17 cellular contexts compared by ENCODE assay signal in the genomic region with DNA sequence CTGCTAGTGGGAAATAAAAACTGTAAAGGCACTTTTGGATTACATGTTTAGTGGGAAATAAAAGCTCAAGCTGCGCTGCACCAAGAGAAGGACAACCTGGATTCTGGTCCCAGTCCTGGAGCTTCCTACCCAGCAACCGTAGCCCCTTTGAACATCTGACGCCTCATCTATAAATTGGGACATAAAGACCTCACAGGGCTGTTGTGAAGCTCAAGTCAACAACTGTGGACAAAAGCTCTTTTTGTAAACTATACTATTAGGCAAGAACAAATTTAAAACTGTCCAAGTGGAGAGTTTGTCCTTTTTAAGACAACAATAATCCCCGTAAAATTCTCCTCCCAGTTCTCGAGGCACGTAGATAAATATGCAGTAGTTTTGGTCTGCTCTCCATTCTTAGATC. TPM values are rescaled to one million over a fixed set of nuclear protein-coding genes. Genes with fewer than 3 reads are reported as not detected.
DNase-seq lines count a peak whose midpoint lies in the region; ATAC-seq, FAIRE-seq and TF ChIP-seq lines count a peak whose summit lies in the region.
"Had no signal": no experiment of that assay in that cellular context is flagged by ENCODE, and none has a peak within 500 bp of the region (broad histone marks: within the 10 kb centered on the region; RNA-seq: fewer than 3 reads in every experiment).

No MANE protein-coding gene starts in this region.

- peak overlapping the region; percentile 16 for H3K27ac Mint-ChIP-seq in Caco-2 (ENCODE audit: unreplicated experiment)
- H3K27ac Mint-ChIP-seq: CD14-positive monocyte; CD4-positive, alpha-beta memory T cell; IgD-negative memory B cell had no signal

- peaks cover 13% of the 10 kb centered on the region for H3K4me1 Mint-ChIP-seq in Caco-2 (ENCODE audit: low read depth, unreplicated experiment)

- no peak overlapping the region for H3K4me3 Mint-ChIP-seq in Caco-2 (ENCODE audit: unreplicated experiment)
- H3K4me3 Mint-ChIP-seq: CD14-positive monocyte; CD4-positive, alpha-beta memory T cell; IgD-negative memory B cell had no signal

- CTCF ChIA-PET in Caco-2 (lab: Charles Lee) (interaction anchor here (0.9 kb wide), 1 partner anchor 51 kb away, joined by 3 read pairs; no protein-coding TSS in a partner anchor), K562 (lab: Yijun Ruan, JAX; ENCODE audit: low intra/inter-chr PET ratio) (no interaction called here)

- H4K20me1 ChIP-seq in K562 (replicated peaks; ENCODE audit: control insufficient read depth, insufficient read depth, low read length) (no peaks in the 10 kb centered on the region), smooth muscle cell (ENCODE audit: low read depth) (no peaks in the 10 kb centered on the region)

- no peaks in the 10 kb centered on the region for H3F3A ChIP-seq in smooth muscle cell (ENCODE audit: low read depth)

- H3K9me3 ChIP-seq in Caco-2 (no peaks in the 10 kb centered on the region), K562 (replicated peaks; ENCODE audit: control insufficient read depth, insufficient read depth, low read depth, low read length) (no peaks in the 10 kb centered on the region), smooth muscle cell (replicated peaks; ENCODE audit: low read depth) (no peaks in the 10 kb centered on the region), gastrocnemius medialis (no peaks in the 10 kb centered on the region)
- H3K9me3 ChIP-seq: A549 had no signal

- TF ChIP-seq POLR2A in K562 (conservative IDR thresholded peaks at IDR 0.05) (no peak), gastrocnemius medialis (IDR thresholded peaks at IDR 0.05) (no peak)

- H3K27ac ChIP-seq in K562 (ENCODE audit: extremely low read depth, low read depth, low read length) = no peak overlapping the region
- no peak overlapping the region for H3K27ac ChIP-seq in smooth muscle cell (ENCODE audit: low read depth)
- no peak overlapping the region for H3K27ac ChIP-seq in gastrocnemius medialis
- H3K27ac ChIP-seq: A549 had no signal

- H3K4me2 ChIP-seq in K562 (ENCODE audit: insufficient read depth, low read length) (no peak overlapping the region), smooth muscle cell (no peak overlapping the region)
- H3K4me2 ChIP-seq: A549 had no signal

- POLR2A ChIA-PET in Caco-2 (lab: Charles Lee) = interaction anchor here (3.3 kb wide), 1 partner anchor 17 kb away, joined by 32 read pairs; the partner anchor contains the start of gene PCF11
- POLR2A ChIA-PET in K562 (lab: Yijun Ruan, JAX) = interaction anchor here (0.8 to 1.6 kb wide), 3 partner anchors 12 to 51 kb away, joined by 3 to 8 read pairs (median 4); partner anchors contain the start of gene PCF11

- TF ChIP-seq CTCF in Caco-2 (IDR thresholded peaks at IDR 0.05; ENCODE audit: insufficient read depth in 1 of 2, low read depth in 1 of 2, low read length in 1 of 2, severe bottlenecking in 1 of 2, unreplicated experiment in 1 of 2) (no peak), K562 (IDR thresholded peaks at IDR 0.05 in 2 of 3, conservative IDR thresholded peaks at IDR 0.05 in 1 of 3; ENCODE audit: insufficient read depth in 2 of 3, low read depth in 1 of 3, low read length in 3 of 3) (no peak), smooth muscle cell (IDR thresholded peaks at IDR 0.05; ENCODE audit: borderline replicate concordance, insufficient read depth, poor library complexity, severe bottlenecking) (no peak), gastrocnemius medialis (IDR thresholded peaks at IDR 0.05 in 4 of 5, conservative IDR thresholded peaks at IDR 0.05 in 1 of 5) (no peak)

- no peak overlapping the region for H3K9ac ChIP-seq in K562 (ENCODE audit: insufficient read depth in 1 of 2, low read depth in 2 of 2, low read length in 2 of 2)
- H3K9ac ChIP-seq in smooth muscle cell (ENCODE audit: low read depth) = no peak overlapping the region

- no peaks in the 10 kb centered on the region for H3K36me3 ChIP-seq in Caco-2 (ENCODE audit: control insufficient read depth, insufficient read depth, low read length)
- H3K36me3 ChIP-seq in K562 (ENCODE audit: control insufficient read depth, insufficient read depth, low read length) = no peaks in the 10 kb centered on the region
- H3K36me3 ChIP-seq in smooth muscle cell (ENCODE audit: low read depth) = no peaks in the 10 kb centered on the region
- no peaks in the 10 kb centered on the region for H3K36me3 ChIP-seq in gastrocnemius medialis

- H3K27me3 Mint-ChIP-seq in Caco-2 (ENCODE audit: insufficient read depth, unreplicated experiment) = no peaks in the 10 kb centered on the region
- H3K27me3 Mint-ChIP-seq: IgD-negative memory B cell had no signal

- DNase-seq in Caco-2 (no peak), K562 (ENCODE audit: extremely low read depth in 1 of 4, low spot score in 3 of 4) (no peak), smooth muscle cell (lab: John Stamatoyannopoulos, UW; ENCODE audit: unreplicated experiment) (no peak), gastrocnemius medialis (no peak), NOMO-1 (lab: John Stamatoyannopoulos, UW; ENCODE audit: unreplicated experiment in 2 of 2) (no peak), HCEC 1CT (no peak)
- DNase-seq: AML-193; Calu3; CD4-positive, alpha-beta memory T cell; DMS79 treated with DMSO at 0.1 percent for 48 hours; GF-D8; GOT3; H7 had no signal

- no peak overlapping the region for H3K4me3 ChIP-seq in Caco-2 (ENCODE audit: low read depth, low read length)
- no peak overlapping the region for H3K4me3 ChIP-seq in K562
- H3K4me3 ChIP-seq in smooth muscle cell = no peak overlapping the region
- H3K4me3 ChIP-seq in gastrocnemius medialis = no peak overlapping the region
- H3K4me3 ChIP-seq: A549 had no signal

- H3K79me2 ChIP-seq in K562 (ENCODE audit: control insufficient read depth, insufficient read depth, low read length) (no peaks in the 10 kb centered on the region), smooth muscle cell (ENCODE audit: low read depth) (no peaks in the 10 kb centered on the region)

- BruUV-seq in Caco-2 (replicated peaks; lab: Mats Ljungman, UMichigan) (no TSS peak), K562 (replicated peaks; lab: Mats Ljungman, UMichigan) (no TSS peak)

- no peaks in the 10 kb centered on the region for H3K9me1 ChIP-seq in K562 (ENCODE audit: control insufficient read depth, insufficient read depth, low read length)

- H2AFZ ChIP-seq in K562 (ENCODE audit: low read depth, low read length) (peak overlapping the region; percentile 62), smooth muscle cell (ENCODE audit: low read depth) (peak overlapping the region; percentile 52)

- no peak for FAIRE-seq in K562 (lab: Jason Lieb, UNC)
- FAIRE-seq: A549, HTR-8/SVneo had no signal

- TF ChIP-seq RAD21 in K562 (CRISPR knock-in tag; conservative IDR thresholded peaks at IDR 0.05 in 1 of 2, IDR thresholded peaks at IDR 0.05 in 1 of 2) = no peak

- TF ChIP-seq EP300 in K562 (IDR thresholded peaks at IDR 0.05; ENCODE audit: low read length) = no peak

- WGBS in K562 (ENCODE audit: insufficient coverage, low coverage, missing lambda C conversion rate) = 81% methylated on average over 6 of the region's 6 CpGs
- 64% methylated on average over 6 of the region's 6 CpGs for WGBS in smooth muscle cell (ENCODE audit: low lambda C conversion rate)

- no peaks in the 10 kb centered on the region for H3K9me3 Mint-ChIP-seq in Caco-2 (ENCODE audit: unreplicated experiment)
- H3K9me3 Mint-ChIP-seq: CD14-positive monocyte; CD4-positive, alpha-beta memory T cell had no signal

- H3K4me1 ChIP-seq in Caco-2 (peaks cover 18% of the 10 kb centered on the region), K562 (replicated peaks in 1 of 2; ENCODE audit: control insufficient read depth in 2 of 2, insufficient read depth in 2 of 2, low read length in 2 of 2) (peaks cover 3% of the 10 kb centered on the region in 2 experiments; a peak in 3 of 5 replicates), smooth muscle cell (ENCODE audit: low read depth) (no peaks in the 10 kb centered on the region), gastrocnemius medialis (peaks cover 0 to 4% of the 10 kb centered on the region in 2 donors)
- H3K4me1 ChIP-seq: A549 had no signal

- peak; percentile 10; the same call in 1 of the 3 replicates for ATAC-seq in K562
- ATAC-seq in gastrocnemius medialis = no peak
- ATAC-seq: A549 had no signal

- in situ Hi-C loops in K562 (cut with MboI) = no loop called here
- in situ Hi-C loops in gastrocnemius medialis (cut with MboI; ENCODE audit: low sequenced_read_pairs in 4 of 4) = no loop called here

- H3K36me3 Mint-ChIP-seq in Caco-2 (ENCODE audit: insufficient read depth, unreplicated experiment) = no peaks in the 10 kb centered on the region
- H3K36me3 Mint-ChIP-seq: CD14-positive monocyte; CD4-positive, alpha-beta memory T cell; IgD-negative memory B cell had no signal

- intact Hi-C loops in Caco-2 (cut with micrococcal nuclease; ENCODE audit: unreplicated experiment) (no loop called here), K562 (cut with micrococcal nuclease) (no loop called here), gastrocnemius medialis (cut with DNase I; ENCODE audit: low total_unique reads) (no loop called here)

- H3K27me3 ChIP-seq in Caco-2 (replicated peaks; ENCODE audit: control insufficient read depth, insufficient read depth, low read length) (no peaks in the 10 kb centered on the region), K562 (ENCODE audit: control insufficient read depth in 2 of 2, insufficient read depth in 2 of 2, low read length in 2 of 2) (no peaks in the 10 kb centered on the region), smooth muscle cell (ENCODE audit: low read depth) (no peaks in the 10 kb centered on the region), gastrocnemius medialis (no peaks in the 10 kb centered on the region)

RNA-seq across cellular contexts. Expression of gene PCF11, which starts 17.6 kb away (rescaled TPM):
- total RNA-seq in Caco-2 (2022) (78.4 and 78.5 TPM in 2 replicates), K562 (2014; rRNA removed) (37.4 and 42.4 TPM in 2 replicates), K562 (2014; rRNA removed; fragmentation: Illumina TruSeq; extraction: Trizol) (63.3 and 71.5 TPM in 2 replicates), K562 (2015; rRNA removed; fragmentation: Illumina TruSeq; extraction: Trizol) (64.1 and 71.8 TPM in 2 replicates), K562 (2021) (48.6 and 54.4 TPM in 2 replicates), smooth muscle cell (56.7 and 92.6 TPM in 2 replicates), gastrocnemius medialis (100 to 1,000 TPM in 1 of 4 donors, 10 to 100 TPM in 3; 25.3 to 103 (median 47.5) TPM)
- total RNA-seq in K562 (2011; cell fraction: chromatin; rRNA removed; ENCODE audit: low replicate concordance) = 149 and 246 TPM in 2 replicates
- total RNA-seq in K562 (2011; cell fraction: nucleolus; rRNA removed) = 121 and 125 TPM in 2 replicates
- 244 and 270 TPM in 2 replicates for total RNA-seq in K562 (2011; cell fraction: nucleoplasm; rRNA removed)
- polyA plus RNA-seq in K562 (2011; rRNA removed) (91.6 and 104 TPM in 2 replicates), K562 (2014; fragmentation: Illumina TruSeq; extraction: Trizol) (50.1 and 53.9 TPM in 2 replicates), K562 (2014; fragmentation: Nextera tagmentation; extraction: Ambion mirVana) (10 to 100 TPM in 1 of 2 experiments, 1 to 10 TPM in 1; 9.3 to 11.3 TPM), K562 (2014; rRNA removed) (77.6 and 78.0 TPM in 2 replicates), smooth muscle cell (15.9 and 17.5 TPM in 2 replicates)
- 41.1 and 92.3 TPM in 2 replicates for polyA plus RNA-seq in K562 (2011; cell fraction: cytosol; rRNA removed)
- 249 and 310 TPM in 2 replicates for polyA plus RNA-seq in K562 (2011; cell fraction: nucleus; rRNA removed)
- 36.3 and 47.3 TPM in 2 replicates for polyA plus RNA-seq in K562 (2012)
- polyA minus RNA-seq in K562 (2011; rRNA and poly(A)+ RNA removed) = 93.4 and 117 TPM in 2 replicates
- 21.8 and 22.7 TPM in 2 replicates for polyA minus RNA-seq in K562 (2011; cell fraction: cytosol; rRNA and poly(A)+ RNA removed)
- polyA minus RNA-seq in K562 (2011; cell fraction: nucleus; rRNA and poly(A)+ RNA removed) = 133 and 206 TPM in 2 replicates

RNA-seq across cellular contexts. Expression of gene ANKRD42, which starts 54.2 kb away (rescaled TPM):
- total RNA-seq in Caco-2 (2022) = 8.3 and 9.0 TPM in 2 replicates
- total RNA-seq in K562 (2011; cell fraction: chromatin; rRNA removed; ENCODE audit: low replicate concordance) = 3.1 and 7.2 TPM in 2 replicates
- 2.5 and 3.6 TPM in 2 replicates for total RNA-seq in K562 (2011; cell fraction: nucleolus; rRNA removed)
- 4.7 and 8.2 TPM in 2 replicates for total RNA-seq in K562 (2011; cell fraction: nucleoplasm; rRNA removed)
- 6.0 and 7.2 TPM in 2 replicates for total RNA-seq in K562 (2014; rRNA removed)
- total RNA-seq in K562 (2014; rRNA removed; fragmentation: Illumina TruSeq; extraction: Trizol) = 4.2 and 4.3 TPM in 2 replicates
- total RNA-seq in K562 (2015; rRNA removed; fragmentation: Illumina TruSeq; extraction: Trizol) = 4.1 and 6.4 TPM in 2 replicates
- 6.1 and 6.7 TPM in 2 replicates for total RNA-seq in K562 (2021)
- 8.2 and 9.1 TPM in 2 replicates for polyA plus RNA-seq in K562 (2011; rRNA removed)
- polyA plus RNA-seq in K562 (2011; cell fraction: cytosol; rRNA removed) = 3.1 and 6.0 TPM in 2 replicates
- 9.4 and 10.3 TPM in 2 replicates for polyA plus RNA-seq in K562 (2011; cell fraction: nucleus; rRNA removed)
- polyA plus RNA-seq in K562 (2012) = 4.4 and 5.3 TPM in 2 replicates
- 5.3 and 6.6 TPM in 2 replicates for polyA plus RNA-seq in K562 (2014; fragmentation: Illumina TruSeq; extraction: Trizol)
- 1 to 10 TPM; 2.8 to 5.5 TPM for polyA plus RNA-seq in K562 (2014; fragmentation: Nextera tagmentation; extraction: Ambion mirVana)
- 7.0 and 8.8 TPM in 2 replicates for polyA plus RNA-seq in K562 (2014; rRNA removed)
- 5.0 and 7.3 TPM in 2 replicates for polyA minus RNA-seq in K562 (2011; rRNA and poly(A)+ RNA removed)
- polyA minus RNA-seq in K562 (2011; cell fraction: cytosol; rRNA and poly(A)+ RNA removed) = 2.3 and 2.7 TPM in 2 replicates
- 4.6 and 5.7 TPM in 2 replicates for polyA minus RNA-seq in K562 (2011; cell fraction: nucleus; rRNA and poly(A)+ RNA removed)
- 16.4 and 17.8 TPM in 2 replicates for total RNA-seq in smooth muscle cell
- polyA plus RNA-seq in smooth muscle cell = 10.6 and 16.2 TPM in 2 replicates
- total RNA-seq in gastrocnemius medialis = 1 to 10 TPM; 2.1 to 3.7 (median 3.4) TPM
